Comparison of ENCODE assay signal across 14 cellular contexts in genomic region chrX:65702956-65703355, GRCh38. TPM values are rescaled to one million over a fixed set of nuclear protein-coding genes. Genes with fewer than 3 reads are reported as not detected.
DNase-seq lines count a peak whose midpoint lies in the region; ATAC-seq and FAIRE-seq lines count a peak whose summit lies in the region.
"Had no signal": no experiment of that assay in that cellular context is flagged by ENCODE, and none has a peak within 500 bp of the region (broad histone marks: within the 10 kb centered on the region; RNA-seq: fewer than 3 reads in every experiment).

No MANE protein-coding gene starts in this region.

- no peak for DNase-seq in CD4-positive, CD25-positive, alpha-beta regulatory T cell
- DNase-seq in GM19239 (ENCODE audit: insufficient read length, low spot score) (no peak), NCI-H2029 (lab: John Stamatoyannopoulos, UW) (no peak), RCC 7860 (ENCODE audit: low spot score) (no peak), NCI-H82 treated with DMSO at 0.1 percent for 48 hours (lab: John Stamatoyannopoulos, UW; ENCODE audit: unreplicated experiment) (no peak), substantia nigra (lab: John Stamatoyannopoulos, UW) (no peak)
- DNase-seq in activated naive CD8-positive, alpha-beta T cell treated with anti-CD3 and anti-CD28 coated beads, Interleukin-2, amount 10 ng/mL, durations not matched to agents 7 days and 5 days: no peak
- DNase-seq in natural killer cell treated with Interleukin-12 subunit alpha and Interleukin-12 subunit beta and Interleukin-15 and Interleukin-18, amount 100 ng/mL, for 72 hours (ENCODE audit: low spot score): no peak
- DNase-seq: NCI-H2081 treated with DMSO at 0.1 percent for 48 hours; stimulated activated CD4-positive, alpha-beta T cell treated with anti-CD3 and anti-CD28 coated beads, Interleukin-15, amount 100 ng/mL, for 24 hours had no signal

- H3K4me1 Mint-ChIP-seq in CD4-positive, CD25-positive, alpha-beta regulatory T cell: peaks cover 36 to 96% (median 62%) of the 10 kb centered on the region in 4 donors
- peaks cover 64% of the 10 kb centered on the region for H3K4me1 Mint-ChIP-seq in activated naive CD8-positive, alpha-beta T cell treated with anti-CD3 and anti-CD28 coated beads, Interleukin-2, amount 10 ng/mL, durations not matched to agents 7 days and 5 days
- peaks cover 70 to 83% of the 10 kb centered on the region in 2 donors for H3K4me1 Mint-ChIP-seq in natural killer cell treated with Interleukin-12 subunit alpha and Interleukin-12 subunit beta and Interleukin-15 and Interleukin-18, amount 100 ng/mL, for 72 hours (ENCODE audit: low read depth in 2 of 2)

- FAIRE-seq in GM19239 (lab: Jason Lieb, UNC) (peak; percentile 68), RCC 7860 (lab: Jason Lieb, UNC) (no peak)
- FAIRE-seq: K562, keratinocyte, TTC549 had no signal

- no peak overlapping the region for H3K4me3 ChIP-seq in CD4-positive, CD25-positive, alpha-beta regulatory T cell (ENCODE audit: low read depth, low read length)
- H3K4me3 ChIP-seq: K562 had no signal

- H3K4me1 ChIP-seq in CD4-positive, CD25-positive, alpha-beta regulatory T cell (ENCODE audit: control insufficient read depth, insufficient read depth, low read length, poor library complexity, severe bottlenecking): peaks cover 88% of the 10 kb centered on the region

- H3K36me3 Mint-ChIP-seq in CD4-positive, CD25-positive, alpha-beta regulatory T cell: peaks cover 11% of the 10 kb centered on the region
- H3K36me3 Mint-ChIP-seq in activated naive CD8-positive, alpha-beta T cell treated with anti-CD3 and anti-CD28 coated beads, Interleukin-2, amount 10 ng/mL, durations not matched to agents 7 days and 5 days: peaks cover 16% of the 10 kb centered on the region
- no peaks in the 10 kb centered on the region for H3K36me3 Mint-ChIP-seq in natural killer cell treated with Interleukin-12 subunit alpha and Interleukin-12 subunit beta and Interleukin-15 and Interleukin-18, amount 100 ng/mL, for 72 hours

- H3K9me3 Mint-ChIP-seq in CD4-positive, CD25-positive, alpha-beta regulatory T cell: no peaks in the 10 kb centered on the region
- no peaks in the 10 kb centered on the region for H3K9me3 Mint-ChIP-seq in activated naive CD8-positive, alpha-beta T cell treated with anti-CD3 and anti-CD28 coated beads, Interleukin-2, amount 10 ng/mL, durations not matched to agents 7 days and 5 days
- H3K9me3 Mint-ChIP-seq in natural killer cell treated with Interleukin-12 subunit alpha and Interleukin-12 subunit beta and Interleukin-15 and Interleukin-18, amount 100 ng/mL, for 72 hours: no peaks in the 10 kb centered on the region

- H3K27me3 ChIP-seq in CD4-positive, CD25-positive, alpha-beta regulatory T cell (ENCODE audit: control insufficient read depth, insufficient read depth, low read length): no peaks in the 10 kb centered on the region

- ATAC-seq in CD4-positive, CD25-positive, alpha-beta regulatory T cell (ENCODE audit: low read depth in 2 of 2): no peak
- no peak for ATAC-seq in activated naive CD8-positive, alpha-beta T cell treated with anti-CD3 and anti-CD28 coated beads, Interleukin-2, amount 10 ng/mL, durations not matched to agents 7 days and 5 days (ENCODE audit: low read depth)
- no peak for ATAC-seq in natural killer cell treated with Interleukin-12 subunit alpha and Interleukin-12 subunit beta and Interleukin-15 and Interleukin-18, amount 100 ng/mL, for 72 hours
- ATAC-seq: K562 had no signal

- H3K9me3 ChIP-seq in CD4-positive, CD25-positive, alpha-beta regulatory T cell (ENCODE audit: control insufficient read depth in 2 of 2, low read length in 2 of 2): no peaks in the 10 kb centered on the region

- H3K27ac Mint-ChIP-seq in CD4-positive, CD25-positive, alpha-beta regulatory T cell: peak overlapping the region; percentile 90 to 99 (median 92)
- peak overlapping the region; percentile 87 for H3K27ac Mint-ChIP-seq in activated naive CD8-positive, alpha-beta T cell treated with anti-CD3 and anti-CD28 coated beads, Interleukin-2, amount 10 ng/mL, durations not matched to agents 7 days and 5 days
- peak overlapping the region; percentile 90 to 98 for H3K27ac Mint-ChIP-seq in natural killer cell treated with Interleukin-12 subunit alpha and Interleukin-12 subunit beta and Interleukin-15 and Interleukin-18, amount 100 ng/mL, for 72 hours

- H3K27ac ChIP-seq in CD4-positive, CD25-positive, alpha-beta regulatory T cell (ENCODE audit: insufficient read depth, low read length, poor library complexity, severe bottlenecking): peak overlapping the region; percentile 65
- no peak overlapping the region for H3K27ac ChIP-seq in substantia nigra (ENCODE audit: low read depth, low read length, poor library complexity, severe bottlenecking)

- no peaks in the 10 kb centered on the region for H3K27me3 Mint-ChIP-seq in CD4-positive, CD25-positive, alpha-beta regulatory T cell
- no peaks in the 10 kb centered on the region for H3K27me3 Mint-ChIP-seq in activated naive CD8-positive, alpha-beta T cell treated with anti-CD3 and anti-CD28 coated beads, Interleukin-2, amount 10 ng/mL, durations not matched to agents 7 days and 5 days
- no peaks in the 10 kb centered on the region for H3K27me3 Mint-ChIP-seq in natural killer cell treated with Interleukin-12 subunit alpha and Interleukin-12 subunit beta and Interleukin-15 and Interleukin-18, amount 100 ng/mL, for 72 hours

- POLR2A ChIA-PET in activated naive CD8-positive, alpha-beta T cell treated with anti-CD3 and anti-CD28 coated beads, Interleukin-2, amount 10 ng/mL, durations not matched to agents 7 days and 5 days (lab: Charles Lee): interaction anchor here (0.8 to 1.2 kb wide), 2 partner anchors 106 to 283 kb away, joined by 3 to 4 read pairs; no protein-coding TSS in a partner anchor

- H3K36me3 ChIP-seq in CD4-positive, CD25-positive, alpha-beta regulatory T cell (ENCODE audit: control insufficient read depth, insufficient read depth, low read length): peaks cover 7% of the 10 kb centered on the region

- H3K4me3 Mint-ChIP-seq in CD4-positive, CD25-positive, alpha-beta regulatory T cell: peak overlapping the region; percentile 21 to 78 (median 56)
- peak overlapping the region; percentile 19 for H3K4me3 Mint-ChIP-seq in activated naive CD8-positive, alpha-beta T cell treated with anti-CD3 and anti-CD28 coated beads, Interleukin-2, amount 10 ng/mL, durations not matched to agents 7 days and 5 days
- peak overlapping the region; percentile 69 for H3K4me3 Mint-ChIP-seq in natural killer cell treated with Interleukin-12 subunit alpha and Interleukin-12 subunit beta and Interleukin-15 and Interleukin-18, amount 100 ng/mL, for 72 hours
- H3K4me3 Mint-ChIP-seq: neural crest cell had no signal

RNA-seq across cellular contexts. Expression of gene MSN, which starts 35.5 kb away (rescaled TPM):
- 339 TPM for total RNA-seq in CD4-positive, CD25-positive, alpha-beta regulatory T cell
- 100 to 1,000 TPM; 382 to 527 (median 469) TPM for polyA plus RNA-seq in CD4-positive, CD25-positive, alpha-beta regulatory T cell
- 100 to 1,000 TPM; 483 to 487 TPM for total RNA-seq in activated naive CD8-positive, alpha-beta T cell treated with anti-CD3 and anti-CD28 coated beads, Interleukin-2, amount 10 ng/mL, durations not matched to agents 7 days and 5 days
- total RNA-seq in natural killer cell treated with Interleukin-12 subunit alpha and Interleukin-12 subunit beta and Interleukin-15 and Interleukin-18, amount 100 ng/mL, for 72 hours: 100 to 1,000 TPM; 392 to 703 TPM

Comparison
In these comparisons a context has a peak if more than half of its experiments do, and no peak if none do; other contexts are left out.
1. H3K4me3 Mint-ChIP-seq: peak in every context shown above with its lines; median percentile 69 in natural killer cell treated with Interleukin-12 subunit alpha and Interleukin-12 subunit beta and Interleukin-15 and Interleukin-18, amount 100 ng/mL, for 72 hours; 56 in CD4-positive, CD25-positive, alpha-beta regulatory T cell; 19 in activated naive CD8-positive, alpha-beta T cell treated with anti-CD3 and anti-CD28 coated beads, Interleukin-2, amount 10 ng/mL, durations not matched to agents 7 days and 5 days.